Comparison of ENCODE assay signal across 33 cellular contexts in genomic region chr2:32342811-32343210, GRCh38. TPM values are rescaled to one million over a fixed set of nuclear protein-coding genes. Genes with fewer than 3 reads are reported as not detected.
DNase-seq lines count a peak whose midpoint lies in the region; ATAC-seq, FAIRE-seq and TF ChIP-seq lines count a peak whose summit lies in the region.
"Had no signal": no experiment of that assay in that cellular context is flagged by ENCODE, and none has a peak within 500 bp of the region (broad histone marks: within the 10 kb centered on the region; RNA-seq: fewer than 3 reads in every experiment).

No MANE protein-coding gene starts in this region.

- H3K4me3 ChIP-seq in heart left ventricle (peak overlapping the region in 9 of 12 donors; percentile 17 to 36 (median 23)), endothelial cell of umbilical vein (replicated peaks in 1 of 3; ENCODE audit: insufficient read depth in 1 of 3, low read depth in 1 of 3, low read length in 3 of 3) (peak overlapping the region in 2 of 3 experiments; percentile 16 to 58), spleen (peak overlapping the region in 3 of 8 donors; percentile 9 to 42 (median 27))
- H3K4me3 ChIP-seq: colonic mucosa, HAP-1, left lung, PC-9, thyroid gland had no signal

- no peak overlapping the region for H4K91ac ChIP-seq in H9 (ENCODE audit: insufficient read length, low read depth, low read length)

- no peaks in the 10 kb centered on the region for H3K36me3 Mint-ChIP-seq in H9 (ENCODE audit: insufficient read depth in 1 of 3, low read depth in 3 of 3)
- H3K36me3 Mint-ChIP-seq in natural killer cell treated with Interleukin-12 subunit alpha and Interleukin-12 subunit beta and Interleukin-15 and Interleukin-18, amount 100 ng/mL, for 72 hours: no peaks in the 10 kb centered on the region
- H3K36me3 Mint-ChIP-seq: activated naive CD4-positive, alpha-beta T cell treated with anti-CD3 and anti-CD28 coated beads, Interleukin-2, amount 10 ng/mL, durations not matched to agents 7 days and 5 days had no signal

- no peak overlapping the region for H2BK20ac ChIP-seq in H9 (ENCODE audit: low read depth, low read length, poor library complexity, severe bottlenecking)

- H3K4ac ChIP-seq in H9 (ENCODE audit: low read depth, low read length): no peak overlapping the region

- ATAC-seq in heart left ventricle (peak in 1 of 4 donors; percentile 72), left cardiac atrium (no peak), GM21526 (IDR thresholded peaks at IDR 0.05; ENCODE audit: low FRiP score, unreplicated experiment) (no peak)
- no peak for ATAC-seq in natural killer cell treated with Interleukin-12 subunit alpha and Interleukin-12 subunit beta and Interleukin-15 and Interleukin-18, amount 100 ng/mL, for 72 hours
- ATAC-seq: effector memory CD8-positive, alpha-beta T cell; left lung; stimulated activated naive CD8-positive, alpha-beta T cell treated with anti-CD3 and anti-CD28 coated beads, Interleukin-15, amount 100 ng/mL, for 72 hours had no signal

- no peaks in the 10 kb centered on the region for H3K23me2 ChIP-seq in H9 (ENCODE audit: insufficient read length, low read depth, low read length, poor library complexity, severe bottlenecking)

- H3K56ac ChIP-seq in H9 (ENCODE audit: insufficient read length, low read depth, low read length): no peak overlapping the region

- H3K4me2 ChIP-seq in endothelial cell of umbilical vein (ENCODE audit: insufficient read depth, low read length) (peak overlapping the region; percentile 91), H9 (ENCODE audit: insufficient read depth, insufficient read length, low read length) (no peak overlapping the region)
- H3K4me2 ChIP-seq: PC-9 had no signal

- POLR2A ChIA-PET in endothelial cell of umbilical vein (lab: Charles Lee): no interaction called here

- no peak overlapping the region for H2BK15ac ChIP-seq in H9 (ENCODE audit: low read depth, low read length)

- H3K9me1 ChIP-seq in endothelial cell of umbilical vein (replicated peaks; ENCODE audit: control insufficient read depth, extremely low read depth, insufficient read depth, low read length): no peaks in the 10 kb centered on the region

- H3K27ac Mint-ChIP-seq in H9: no peak overlapping the region
- no peak overlapping the region for H3K27ac Mint-ChIP-seq in natural killer cell treated with Interleukin-12 subunit alpha and Interleukin-12 subunit beta and Interleukin-15 and Interleukin-18, amount 100 ng/mL, for 72 hours
- H3K27ac Mint-ChIP-seq: activated CD4-positive, alpha-beta T cell treated with anti-CD3 and anti-CD28 coated beads, Interleukin-2, amount 10 ng/mL, durations not matched to agents 24 days and 14 days; activated naive CD4-positive, alpha-beta T cell treated with anti-CD3 and anti-CD28 coated beads, Interleukin-2, amount 10 ng/mL, durations not matched to agents 7 days and 5 days; effector memory CD8-positive, alpha-beta T cell; nephron; stimulated activated naive CD8-positive, alpha-beta T cell treated with anti-CD3 and anti-CD28 coated beads, Interleukin-15, amount 100 ng/mL, for 72 hours had no signal

- H2AK5ac ChIP-seq in H9 (ENCODE audit: insufficient read length, low read length): no peak overlapping the region

- H2AFZ ChIP-seq in endothelial cell of umbilical vein (ENCODE audit: low read depth, low read length): no peak overlapping the region
- H2AFZ ChIP-seq in H9 (ENCODE audit: low read length): no peak overlapping the region
- H2AFZ ChIP-seq: PC-9 had no signal

- no TSS peak for BruUV-seq in endothelial cell of umbilical vein (replicated peaks; lab: Mats Ljungman, UMichigan)

- no peaks in the 10 kb centered on the region for H3K4me1 Mint-ChIP-seq in H9
- H3K4me1 Mint-ChIP-seq in natural killer cell treated with Interleukin-12 subunit alpha and Interleukin-12 subunit beta and Interleukin-15 and Interleukin-18, amount 100 ng/mL, for 72 hours (ENCODE audit: low read depth in 2 of 2): no peaks in the 10 kb centered on the region
- H3K4me1 Mint-ChIP-seq: activated CD4-positive, alpha-beta T cell treated with anti-CD3 and anti-CD28 coated beads, Interleukin-2, amount 10 ng/mL, durations not matched to agents 24 days and 14 days; activated naive CD4-positive, alpha-beta T cell treated with anti-CD3 and anti-CD28 coated beads, Interleukin-2, amount 10 ng/mL, durations not matched to agents 7 days and 5 days; stimulated activated naive CD8-positive, alpha-beta T cell treated with anti-CD3 and anti-CD28 coated beads, Interleukin-15, amount 100 ng/mL, for 72 hours had no signal

- intact Hi-C loops in heart left ventricle (cut with DNase I): no loop called here
- intact Hi-C loops in left cardiac atrium (cut with DNase I): no loop called here
- intact Hi-C loops in endothelial cell of umbilical vein (cut with micrococcal nuclease): loop anchor here (1.0 kb wide), 1 partner anchor 14 kb away; the partner anchor contains the start of gene BIRC6
- intact Hi-C loops in spleen (cut with DNase I; ENCODE audit: low total_unique reads): no loop called here

- H3K27me3 Mint-ChIP-seq in H9 (ENCODE audit: low read depth): no peaks in the 10 kb centered on the region
- H3K27me3 Mint-ChIP-seq in natural killer cell treated with Interleukin-12 subunit alpha and Interleukin-12 subunit beta and Interleukin-15 and Interleukin-18, amount 100 ng/mL, for 72 hours: no peaks in the 10 kb centered on the region
- H3K27me3 Mint-ChIP-seq: activated CD4-positive, alpha-beta T cell treated with anti-CD3 and anti-CD28 coated beads, Interleukin-2, amount 10 ng/mL, durations not matched to agents 24 days and 14 days; effector memory CD8-positive, alpha-beta T cell; stimulated activated naive CD8-positive, alpha-beta T cell treated with anti-CD3 and anti-CD28 coated beads, Interleukin-15, amount 100 ng/mL, for 72 hours had no signal

- H3K9ac ChIP-seq in endothelial cell of umbilical vein (replicated peaks; ENCODE audit: extremely low read depth, insufficient read depth, low read length) (peak overlapping the region; percentile 82), H9 (ENCODE audit: extremely low read depth, insufficient read length, low read length) (no peak overlapping the region)

- CTCF ChIA-PET in endothelial cell of umbilical vein (lab: Charles Lee): interaction anchor here (0.8 to 1.2 kb wide), 2 partner anchors 14 to 27 kb away, joined by 3 read pairs; partner anchors contain the start of gene BIRC6

- H3K9me3 ChIP-seq in heart left ventricle (no peaks in the 10 kb centered on the region), endothelial cell of umbilical vein (replicated peaks; ENCODE audit: control insufficient read depth, insufficient read depth, low read length) (no peaks in the 10 kb centered on the region), spleen (no peaks in the 10 kb centered on the region), H9 (ENCODE audit: control insufficient read depth, low read depth, low read length) (no peaks in the 10 kb centered on the region)
- H3K9me3 ChIP-seq: colonic mucosa, HAP-1, left lung, thyroid gland had no signal

- H4K20me1 ChIP-seq in endothelial cell of umbilical vein (replicated peaks; ENCODE audit: control insufficient read depth, extremely low read depth, insufficient read depth, low read length) (no peaks in the 10 kb centered on the region), H9 (ENCODE audit: control insufficient read depth, insufficient read depth, insufficient read length) (no peaks in the 10 kb centered on the region)

- no peak overlapping the region for H3K18ac ChIP-seq in H9 (ENCODE audit: insufficient read length, low read depth, low read length)

- H3K4me1 ChIP-seq in heart left ventricle: peaks cover 0 to 3% (median 0%) of the 10 kb centered on the region in 12 donors
- H3K4me1 ChIP-seq in endothelial cell of umbilical vein (ENCODE audit: control insufficient read depth, extremely low read depth, insufficient read depth, low read length): peaks cover 3% of the 10 kb centered on the region
- no peaks in the 10 kb centered on the region for H3K4me1 ChIP-seq in spleen
- no peaks in the 10 kb centered on the region for H3K4me1 ChIP-seq in H9 (ENCODE audit: insufficient read depth, low read length)
- H3K4me1 ChIP-seq: colonic mucosa, HAP-1, left lung, thyroid gland had no signal

- no peak overlapping the region for H3K23ac ChIP-seq in H9 (ENCODE audit: insufficient read length, low read depth, low read length)

- no peak overlapping the region for H4K8ac ChIP-seq in H9 (replicated peaks; ENCODE audit: insufficient read length, low read depth, low read length)

- no peak overlapping the region for H3K14ac ChIP-seq in H9 (ENCODE audit: insufficient read depth, low read length)

- TF ChIP-seq POLR2A in heart left ventricle (IDR thresholded peaks at IDR 0.05): no peak
- no peak for TF ChIP-seq POLR2A in endothelial cell of umbilical vein (IDR thresholded peaks at IDR 0.05; ENCODE audit: low read depth, low read length)
- no peak for TF ChIP-seq POLR2A in spleen (IDR thresholded peaks at IDR 0.05)

- H3K36me3 ChIP-seq in heart left ventricle (peaks cover 0 to 6% (median 0%) of the 10 kb centered on the region in 9 donors), endothelial cell of umbilical vein (ENCODE audit: control insufficient read depth in 2 of 2, extremely low read depth in 1 of 2, insufficient read depth in 2 of 2, low read length in 2 of 2) (no peaks in the 10 kb centered on the region), spleen (peaks cover 0 to 9% (median 0%) of the 10 kb centered on the region in 6 donors)
- H3K36me3 ChIP-seq: colonic mucosa, HAP-1, left lung, thyroid gland had no signal

- WGBS in heart left ventricle, 4 donors: 40 to 56% (median 46%) methylated on average over 2 of the region's 2 CpGs
- WGBS in spleen, 5 donors: 21 to 36% (median 33%) methylated on average over 2 of the region's 2 CpGs
- WGBS in H9 (ENCODE audit: extremely low coverage, insufficient read length, low lambda C conversion rate): no CpG with 5 or more reads among the region's 2 CpGs

- H3K79me1 ChIP-seq in H9 (ENCODE audit: insufficient read depth, low read depth, low read length, poor library complexity, severe bottlenecking): no peaks in the 10 kb centered on the region

- no peak overlapping the region for H2BK12ac ChIP-seq in H9 (ENCODE audit: insufficient read length, low read depth, low read length)

- H3K79me2 ChIP-seq in endothelial cell of umbilical vein (ENCODE audit: control insufficient read depth, insufficient read depth, low read length) (no peaks in the 10 kb centered on the region), H9 (ENCODE audit: insufficient read depth, low read length) (no peaks in the 10 kb centered on the region)

- H3K9me3 Mint-ChIP-seq in H9: no peaks in the 10 kb centered on the region
- H3K9me3 Mint-ChIP-seq in natural killer cell treated with Interleukin-12 subunit alpha and Interleukin-12 subunit beta and Interleukin-15 and Interleukin-18, amount 100 ng/mL, for 72 hours: no peaks in the 10 kb centered on the region
- H3K9me3 Mint-ChIP-seq: activated CD4-positive, alpha-beta T cell treated with anti-CD3 and anti-CD28 coated beads, Interleukin-2, amount 10 ng/mL, durations not matched to agents 24 days and 14 days; activated naive CD4-positive, alpha-beta T cell treated with anti-CD3 and anti-CD28 coated beads, Interleukin-2, amount 10 ng/mL, durations not matched to agents 7 days and 5 days; effector memory CD8-positive, alpha-beta T cell; nephron; stimulated activated naive CD8-positive, alpha-beta T cell treated with anti-CD3 and anti-CD28 coated beads, Interleukin-15, amount 100 ng/mL, for 72 hours had no signal

- TF ChIP-seq CTCF in heart left ventricle (IDR thresholded peaks at IDR 0.05) (no peak), endothelial cell of umbilical vein (IDR thresholded peaks at IDR 0.05; ENCODE audit: extremely low read depth in 1 of 2, insufficient read depth in 1 of 2, low read depth in 1 of 2, low read length in 2 of 2) (no peak), spleen (IDR thresholded peaks at IDR 0.05 in 8 of 11, conservative IDR thresholded peaks at IDR 0.05 in 3 of 11) (no peak), H9 (conservative IDR thresholded peaks at IDR 0.05) (no peak)

- no peak overlapping the region for H3K4me3 Mint-ChIP-seq in H9
- no peak overlapping the region for H3K4me3 Mint-ChIP-seq in natural killer cell treated with Interleukin-12 subunit alpha and Interleukin-12 subunit beta and Interleukin-15 and Interleukin-18, amount 100 ng/mL, for 72 hours
- H3K4me3 Mint-ChIP-seq: activated CD4-positive, alpha-beta T cell treated with anti-CD3 and anti-CD28 coated beads, Interleukin-2, amount 10 ng/mL, durations not matched to agents 24 days and 14 days; activated naive CD4-positive, alpha-beta T cell treated with anti-CD3 and anti-CD28 coated beads, Interleukin-2, amount 10 ng/mL, durations not matched to agents 7 days and 5 days; effector memory CD8-positive, alpha-beta T cell; nephron; stimulated activated naive CD8-positive, alpha-beta T cell treated with anti-CD3 and anti-CD28 coated beads, Interleukin-15, amount 100 ng/mL, for 72 hours had no signal

- no peak overlapping the region for H4K5ac ChIP-seq in H9 (ENCODE audit: insufficient read length, low read depth, low read length)

- H3T11ph ChIP-seq in H9 (ENCODE audit: low read length): no peak overlapping the region

- peak; percentile 91 for FAIRE-seq in endothelial cell of umbilical vein (lab: Jason Lieb, UNC)
- FAIRE-seq: small intestine had no signal

- dilution Hi-C loops in endothelial cell of umbilical vein (cut with MboI; ENCODE audit: extremely low pct_ligation_motif_present, low sequenced_read_pairs): no loop called here

- H3K27me3 ChIP-seq in heart left ventricle (no peaks in the 10 kb centered on the region), endothelial cell of umbilical vein (ENCODE audit: control insufficient read depth in 2 of 2, insufficient read depth in 2 of 2, low read length in 2 of 2) (no peaks in the 10 kb centered on the region), spleen (replicated peaks in 1 of 7) (no peaks in the 10 kb centered on the region), H9 (ENCODE audit: insufficient read depth, low read length) (no peaks in the 10 kb centered on the region)
- H3K27me3 ChIP-seq: colonic mucosa, left lung, thyroid gland had no signal

- H3K27ac ChIP-seq in heart left ventricle: peak overlapping the region in 1 of 12 donors; percentile 39
- peak overlapping the region; percentile 74 for H3K27ac ChIP-seq in endothelial cell of umbilical vein (ENCODE audit: insufficient read depth, low read depth, low read length)
- peak overlapping the region in 1 of 8 donors; percentile 18 for H3K27ac ChIP-seq in spleen
- no peak overlapping the region for H3K27ac ChIP-seq in H9 (ENCODE audit: insufficient read length, low read depth, low read length)
- H3K27ac ChIP-seq: colonic mucosa, left lung, PC-9, thyroid gland, VCaP had no signal

- H2BK120ac ChIP-seq in H9 (ENCODE audit: low read depth, low read length, poor library complexity, severe bottlenecking): no peak overlapping the region

- H2BK5ac ChIP-seq in H9 (ENCODE audit: insufficient read length, low read length): no peak overlapping the region

- DNase-seq in heart left ventricle: peak in 2 of 5 donors; percentile 30 to 36
- no peak for DNase-seq in left cardiac atrium
- peak; percentile 29 for DNase-seq in NCI-H226
- peak; percentile 91 for DNase-seq in endothelial cell of umbilical vein (ENCODE audit: low read depth, low spot score)
- peak; percentile 5 for DNase-seq in spleen
- DNase-seq in H9: no peak
- DNase-seq in natural killer cell treated with Interleukin-12 subunit alpha and Interleukin-12 subunit beta and Interleukin-15 and Interleukin-18, amount 100 ng/mL, for 72 hours (ENCODE audit: low spot score): no peak
- DNase-seq: ACHN; activated CD4-positive, alpha-beta T cell treated with anti-CD3 and anti-CD28 coated beads, Interleukin-2, amount 10 ng/mL, durations not matched to agents 24 days and 14 days; activated naive CD4-positive, alpha-beta T cell treated with anti-CD3 and anti-CD28 coated beads, Interleukin-2, amount 10 ng/mL, durations not matched to agents 7 days and 5 days; activated T-cell treated with anti-CD3 and anti-CD28 coated beads, Interleukin-2, amount 50 U/mL, for 48 hours; amniotic stem cell; colonic mucosa; effector memory CD8-positive, alpha-beta T cell; foreskin melanocyte; hippocampal formation; MM.1S; NCI-H1417; NK-92 treated with Interleukin-12 subunit alpha and Interleukin-12 subunit beta, amount 100 ng/mL, for 24 hours; PC-9; Right ventricle myocardium superior; small intestine; stimulated activated CD4-positive, alpha-beta T cell treated with anti-CD3 and anti-CD28 coated beads, Interleukin-1b, Interleukin-23, amount 100 ng/mL, for 48 hours; stimulated activated CD8-positive, alpha-beta memory T cell treated with anti-CD3 and anti-CD28 coated beads, Interleukin-4, amount 100 ng/mL, for 48 hours; stimulated activated naive CD8-positive, alpha-beta T cell treated with anti-CD3 and anti-CD28 coated beads, Interleukin-15, amount 100 ng/mL, for 72 hours; SW 1271; T-helper 9 cell; thyroid gland had no signal

RNA-seq across cellular contexts. Expression of gene BIRC6, which starts 14.0 kb away (rescaled TPM):
- total RNA-seq in heart left ventricle (10 to 100 TPM; 36.1 to 68.0 (median 55.8) TPM), left cardiac atrium (10 to 100 TPM; 38.6 to 52.5 TPM), endothelial cell of umbilical vein (75.7 and 83.1 TPM in 2 replicates), spleen (100 to 1,000 TPM; 138 to 226 (median 195) TPM), H9 (2021) (69.1 and 78.8 TPM in 2 replicates)
- polyA plus RNA-seq in heart left ventricle (10 to 100 TPM; 11.0 to 16.5 TPM), endothelial cell of umbilical vein (34.2 and 38.0 TPM in 2 replicates), spleen (10 to 100 TPM; 17.8 to 18.5 (median 18.3) TPM)
- polyA plus RNA-seq in endothelial cell of umbilical vein (2011; cell fraction: cytosol; rRNA removed): 27.7 and 28.7 TPM in 2 replicates
- 97.9 and 99.7 TPM in 2 replicates for polyA plus RNA-seq in endothelial cell of umbilical vein (2011; cell fraction: nucleus; rRNA removed)
- polyA plus RNA-seq in endothelial cell of umbilical vein (2012): 32.9 and 41.7 TPM in 2 replicates
- polyA minus RNA-seq in endothelial cell of umbilical vein: 761 and 790 TPM in 2 replicates
- polyA minus RNA-seq in endothelial cell of umbilical vein (2011; cell fraction: cytosol; rRNA and poly(A)+ RNA removed): 93.2 TPM
- polyA minus RNA-seq in endothelial cell of umbilical vein (2011; cell fraction: nucleus; rRNA and poly(A)+ RNA removed): 578 and 827 TPM in 2 replicates
- total RNA-seq in natural killer cell treated with Interleukin-12 subunit alpha and Interleukin-12 subunit beta and Interleukin-15 and Interleukin-18, amount 100 ng/mL, for 72 hours: 100 to 1,000 TPM; 142 to 191 TPM

Comparison
In these comparisons a context has a peak if more than half of its experiments do, and no peak if none do; other contexts are left out.
1. DNase-seq: peak in NCI-H226 (single experiment), endothelial cell of umbilical vein (single experiment) and spleen (single experiment); none in left cardiac atrium (single experiment), H9 (single experiment) and natural killer cell treated with Interleukin-12 subunit alpha and Interleukin-12 subunit beta and Interleukin-15 and Interleukin-18, amount 100 ng/mL, for 72 hours (single experiment).